1 cellular context compared by ENCODE assay signal in genomic region chr1:16158025-16158424, GRCh38.
TF ChIP-seq lines count a peak whose summit lies in the region.

No MANE protein-coding gene starts in this region.

TF ChIP-seq in H1, 55 proteins besides CTCF, POLR2A, EP300 and RAD21 (continued from another document):
- no peak for TF ChIP-seq ASH2L (IDR thresholded peaks at IDR 0.05; ENCODE audit: low read length)
TF ChIP-seq in H1: peak in this region for 0.
